In genomic region chr5:118548761-118549160, GRCh38 we compare ENCODE assay signal across 13 cellular contexts.
DNase-seq lines count a peak whose midpoint lies in the region; ATAC-seq and TF ChIP-seq lines count a peak whose summit lies in the region.
"Had no signal": no experiment of that assay in that cellular context is flagged by ENCODE, and none has a peak within 500 bp of the region (broad histone marks: within the 10 kb centered on the region; RNA-seq: fewer than 3 reads in every experiment).

No MANE protein-coding gene starts in this region.

- H3K4me3 ChIP-seq in upper lobe of right lung = no peak overlapping the region
- H3K4me3 ChIP-seq: suprapubic skin had no signal

- H3K36me3 ChIP-seq in upper lobe of right lung = no peaks in the 10 kb centered on the region
- H3K36me3 ChIP-seq: suprapubic skin had no signal

- intact Hi-C loops in upper lobe of right lung (cut with DNase I) = no loop called here

- H3K27ac ChIP-seq in upper lobe of right lung = no peak overlapping the region
- H3K27ac ChIP-seq: HL-60, suprapubic skin had no signal

- DNase-seq in SIG-M5 treated with dmso at 0.1 percent for 504 hours (lab: John Stamatoyannopoulos, UW; ENCODE audit: unreplicated experiment) (peak; percentile 36), SIG-M5 (lab: John Stamatoyannopoulos, UW) (no peak), SK-MEL-5 (ENCODE audit: low read depth, low spot score) (peak; percentile 8), fibroblast of peridontal ligament (ENCODE audit: extremely low read depth) (peak; percentile 95), upper lobe of right lung (no peak), putamen (ENCODE audit: low spot score) (no peak), DMS114 treated with DMSO at 0.1 percent for 48 hours (lab: John Stamatoyannopoulos, UW; ENCODE audit: unreplicated experiment) (no peak)
- DNase-seq in stimulated activated CD4-positive, alpha-beta T cell treated with anti-CD3 and anti-CD28 coated beads, Interleukin-2, amount 100 ng/mL, for 48 hours = no peak
- DNase-seq: activated CD4-positive, alpha-beta memory T cell treated with anti-CD3 and anti-CD28 coated beads for 36 hours; midbrain; T-cell had no signal

- H3K4me1 ChIP-seq in upper lobe of right lung = no peaks in the 10 kb centered on the region
- H3K4me1 ChIP-seq: suprapubic skin had no signal

- in situ Hi-C loops in SK-MEL-5 (cut with HindIII; ENCODE audit: low pct_unique_long_range_greater_than_20kb, low sequenced_read_pairs) = no loop called here

- H3K27me3 ChIP-seq in upper lobe of right lung = no peaks in the 10 kb centered on the region
- H3K27me3 ChIP-seq: suprapubic skin had no signal

- TF ChIP-seq CTCF in upper lobe of right lung (IDR thresholded peaks at IDR 0.05) = no peak

- peak; percentile 59 for ATAC-seq in upper lobe of right lung
- ATAC-seq: T-cell had no signal

- no peaks in the 10 kb centered on the region for H3K9me3 ChIP-seq in upper lobe of right lung
- H3K9me3 ChIP-seq: suprapubic skin had no signal

Comparison
In these comparisons a context has a peak if more than half of its experiments do, and no peak if none do; other contexts are left out.
1. DNase-seq: peak in SIG-M5 treated with dmso at 0.1 percent for 504 hours (single experiment), SK-MEL-5 (single experiment) and fibroblast of peridontal ligament (single experiment); none in SIG-M5 (single experiment), upper lobe of right lung (single experiment), putamen (single experiment), DMS114 treated with DMSO at 0.1 percent for 48 hours (single experiment) and stimulated activated CD4-positive, alpha-beta T cell treated with anti-CD3 and anti-CD28 coated beads, Interleukin-2, amount 100 ng/mL, for 48 hours (0 of 2).